In genomic region chr2:11784747-11785610, GRCh38 we compare ENCODE assay signal across 8 cellular contexts. TPM values are rescaled to one million over a fixed set of nuclear protein-coding genes. Genes with fewer than 3 reads are reported as not detected.
DNase-seq lines count a peak whose midpoint lies in the region; ATAC-seq and TF ChIP-seq lines count a peak whose summit lies in the region.

No MANE protein-coding gene starts in this region.

- peaks cover 3% of the 10 kb centered on the region; the same call in 1 of the 2 replicates for H3F3A ChIP-seq in MM.1S (ENCODE audit: insufficient read depth, low read length)

- H3K79me2 ChIP-seq in MM.1S (ENCODE audit: low read length) = peaks cover 91% of the 10 kb centered on the region

- peaks cover 5% of the 10 kb centered on the region for H3K4me1 Mint-ChIP-seq in stimulated activated naive CD8-positive, alpha-beta T cell treated with anti-CD3 and anti-CD28 coated beads, Interleukin-15, amount 100 ng/mL, for 72 hours

- in situ Hi-C loops in ACHN (cut with HindIII; ENCODE audit: low pct_ligation_motif_present, low pct_unique_long_range_greater_than_20kb, low sequenced_read_pairs) = loop anchor here (25.0 kb wide), 1 partner anchor 98 kb away; no protein-coding TSS in a partner anchor

- no peak overlapping the region for H3K9ac ChIP-seq in MM.1S (ENCODE audit: low read length)

- no peak overlapping the region for H3K4me3 Mint-ChIP-seq in stimulated activated naive CD8-positive, alpha-beta T cell treated with anti-CD3 and anti-CD28 coated beads, Interleukin-15, amount 100 ng/mL, for 72 hours

- peak; percentile 67 for ATAC-seq in stimulated activated naive CD8-positive, alpha-beta T cell treated with anti-CD3 and anti-CD28 coated beads, Interleukin-15, amount 100 ng/mL, for 72 hours
- ATAC-seq in GM18867 (IDR thresholded peaks at IDR 0.05; ENCODE audit: unreplicated experiment) = no peak

- no peaks in the 10 kb centered on the region for H3K9me2 ChIP-seq in MM.1S (replicated peaks; ENCODE audit: insufficient read depth, low read length)

- H3K27ac Mint-ChIP-seq in stimulated activated naive CD8-positive, alpha-beta T cell treated with anti-CD3 and anti-CD28 coated beads, Interleukin-15, amount 100 ng/mL, for 72 hours = no peak overlapping the region

- DNase-seq in ELF-1 (ENCODE audit: low read depth, low spot score) = peak; percentile 83
- DNase-seq in MM.1S = no peak
- peak; percentile 34 for DNase-seq in activated T-cell treated with anti-CD3 and anti-CD28 coated beads for 48 hours (ENCODE audit: low read depth)
- DNase-seq in erythroblast (lab: John Stamatoyannopoulos, UW) = peak; percentile 53 to 68
- DNase-seq in mucosa of gallbladder (ENCODE audit: low spot score) = peak; percentile 34
- peak; percentile 32 to 39 for DNase-seq in stimulated activated naive CD8-positive, alpha-beta T cell treated with anti-CD3 and anti-CD28 coated beads, Interleukin-15, amount 100 ng/mL, for 72 hours
- no peak for DNase-seq in ACHN

- H3K9me3 ChIP-seq in MM.1S (replicated peaks; ENCODE audit: insufficient read depth, low read length) = no peaks in the 10 kb centered on the region

- no peaks in the 10 kb centered on the region for H3K27me3 ChIP-seq in MM.1S (replicated peaks; ENCODE audit: insufficient read depth, low read length)

- TF ChIP-seq CTCF in MM.1S (IDR thresholded peaks at IDR 0.05; ENCODE audit: low read length) = peak; percentile 53

- no peak overlapping the region for H2AFZ ChIP-seq in MM.1S (ENCODE audit: low read length)

- peaks cover 51% of the 10 kb centered on the region for H3K36me3 ChIP-seq in MM.1S (replicated peaks; ENCODE audit: insufficient read depth, low read length)

- H3K4me3 ChIP-seq in MM.1S (ENCODE audit: low read length) = no peak overlapping the region

- TF ChIP-seq POLR2A in erythroblast (IDR thresholded peaks at IDR 0.05; ENCODE audit: low read length) = no peak

- H3K4me1 ChIP-seq in MM.1S (ENCODE audit: low read length) = no peaks in the 10 kb centered on the region

- no peaks in the 10 kb centered on the region; the same call in 1 of the 2 replicates for H4K20me1 ChIP-seq in MM.1S (ENCODE audit: insufficient read depth, low read length)

- no peak overlapping the region for H3K27ac ChIP-seq in MM.1S (ENCODE audit: low read length)

- H3K27me3 Mint-ChIP-seq in stimulated activated naive CD8-positive, alpha-beta T cell treated with anti-CD3 and anti-CD28 coated beads, Interleukin-15, amount 100 ng/mL, for 72 hours = no peaks in the 10 kb centered on the region

- no peak overlapping the region for H3K4me2 ChIP-seq in MM.1S (ENCODE audit: low read depth, low read length)

- H3K9me3 Mint-ChIP-seq in stimulated activated naive CD8-positive, alpha-beta T cell treated with anti-CD3 and anti-CD28 coated beads, Interleukin-15, amount 100 ng/mL, for 72 hours = no peaks in the 10 kb centered on the region

RNA-seq across cellular contexts. Expression of gene LPIN1, which starts 38.5 kb away (rescaled TPM):
- 51.1 TPM for total RNA-seq in mucosa of gallbladder

Comparison
In these comparisons a context has a peak if more than half of its experiments do, and no peak if none do; other contexts are left out.
1. DNase-seq: peak in ELF-1 (single experiment), activated T-cell treated with anti-CD3 and anti-CD28 coated beads for 48 hours (single experiment), erythroblast (2 of 2), mucosa of gallbladder (single experiment) and stimulated activated naive CD8-positive, alpha-beta T cell treated with anti-CD3 and anti-CD28 coated beads, Interleukin-15, amount 100 ng/mL, for 72 hours (2 of 2); none in MM.1S (single experiment) and ACHN (single experiment).